5 cellular contexts compared by ENCODE assay signal in genomic region chr7:12526693-12527092, GRCh38. TPM values are rescaled to one million over a fixed set of nuclear protein-coding genes. Genes with fewer than 3 reads are reported as not detected.
"Had no signal": no experiment of that assay in that cellular context is flagged by ENCODE, and none has a peak within 500 bp of the region (broad histone marks: within the 10 kb centered on the region; RNA-seq: fewer than 3 reads in every experiment).

No MANE protein-coding gene starts in this region.

RNA-seq across cellular contexts. Expression of gene SCIN, which starts 43.8 kb away (rescaled TPM):
- total RNA-seq: left ventricle myocardium inferior, mammary epithelial cell had no signal
- polyA plus RNA-seq: foreskin keratinocyte; immature natural killer cell; mammary epithelial cell; naive thymus-derived CD4-positive, alpha-beta T cell had no signal
